Comparison of ENCODE assay signal across 6 cellular contexts in genomic region chr7:112942125-112942524, GRCh38.
DNase-seq lines count a peak whose midpoint lies in the region; FAIRE-seq and TF ChIP-seq lines count a peak whose summit lies in the region.
"Not testable (repeated sequence)": the region's sequence is repeated elsewhere in the genome, so short reads cannot be mapped to it uniquely, and the experiment has no call there.

No MANE protein-coding gene starts in this region.

- H3K4me1 ChIP-seq in small intestine (ENCODE audit: control insufficient read depth in 2 of 2, insufficient read depth in 1 of 2, low read depth in 1 of 2, low read length in 1 of 2), result not testable (repeated sequence)

- TF ChIP-seq CTCF in neural crest cell (conservative IDR thresholded peaks at IDR 0.05), result not testable (repeated sequence)

- H3K36me3 Mint-ChIP-seq in neural crest cell (ENCODE audit: low read depth), result not testable (repeated sequence)

- 88 to 95% (median 92%) methylated on average over 6 of the region's 6 CpGs for WGBS in small intestine, 3 donors

- H3K27me3 ChIP-seq in small intestine (ENCODE audit: control insufficient read depth in 2 of 2, insufficient read depth in 2 of 2, low read length in 2 of 2), result not testable (repeated sequence)

- FAIRE-seq in G401.6 (lab: Jason Lieb, UNC) (peak; percentile 96), TTC549 (lab: Jason Lieb, UNC) (peak; percentile 92), colon (lab: Jason Lieb, UNC) (peak; percentile 94), frontal cortex (lab: Jason Lieb, UNC) (peak; percentile 99), small intestine (lab: Jason Lieb, UNC) (peak; percentile 86)

- H3K27ac Mint-ChIP-seq in neural crest cell (ENCODE audit: unreplicated experiment), result not testable (repeated sequence)

- not testable (repeated sequence) for H3K4me3 ChIP-seq in small intestine (ENCODE audit: low read depth in 1 of 2, low read length in 2 of 2)

- H3K4me1 Mint-ChIP-seq in neural crest cell, result peaks cover 17% of the 10 kb centered on the region

- H3K4me3 Mint-ChIP-seq in neural crest cell, result peak overlapping the region; percentile 7

- not testable (repeated sequence) for H3K36me3 ChIP-seq in small intestine (ENCODE audit: control insufficient read depth in 2 of 2, insufficient read depth in 2 of 2, low read length in 2 of 2)

- H3K27ac ChIP-seq in small intestine (ENCODE audit: low read depth in 1 of 2, low read length in 1 of 2), result not testable (repeated sequence)

- DNase-seq in frontal cortex (ENCODE audit: low spot score in 2 of 2); neural crest cell (ENCODE audit: low read depth, low spot score); small intestine: not testable (repeated sequence)

- not testable (repeated sequence) for H3K9me3 ChIP-seq in small intestine (ENCODE audit: control insufficient read depth, low read depth)

- H3K27me3 Mint-ChIP-seq in neural crest cell (ENCODE audit: low read depth), result peaks cover 21% of the 10 kb centered on the region

- not testable (repeated sequence) for H3K9me3 Mint-ChIP-seq in neural crest cell
